ENCODE assay signal across 22 cellular contexts in the genomic region with DNA sequence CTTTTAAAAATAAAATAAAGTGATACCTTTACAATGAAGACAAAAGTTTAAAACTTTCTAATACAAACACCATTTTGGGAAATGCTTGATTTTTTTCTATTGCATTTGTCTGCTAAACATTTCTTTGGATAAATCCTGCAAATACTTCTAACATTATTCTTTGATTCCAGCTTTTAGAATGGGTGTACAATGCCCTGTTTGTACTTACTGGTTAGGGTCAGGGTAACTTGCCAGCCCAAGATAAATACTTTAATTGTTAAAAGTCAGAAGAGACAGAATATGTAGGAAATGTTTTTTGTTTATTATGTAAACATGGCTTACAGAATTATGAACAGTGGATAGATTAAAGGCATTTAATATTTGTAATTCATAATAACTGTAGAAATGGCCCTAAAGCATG.
"Had no signal": no experiment of that assay in that cellular context is flagged by ENCODE, and none has a peak within 500 bp of the region (broad histone marks: within the 10 kb centered on the region; RNA-seq: fewer than 3 reads in every experiment).

No MANE protein-coding gene starts in this region.

- FAIRE-seq: HepG2, RCC 7860 had no signal

- ATAC-seq: HepG2 had no signal

- DNase-seq: Karpas-422, KG1, MG63, NCI-H1092, NCI-H1105 treated with DMSO at 0.1 percent for 48 hours, NCI-H1417 treated with DMSO at 0.1 percent for 48 hours, NCI-H146, NCI-H1694 treated with DMSO at 0.1 percent for 48 hours, NCI-H2029, NCI-H2081 treated with DMSO at 0.1 percent for 48 hours, NCI-H2171, NCI-H226, NCI-H446, NCI-H510A, NCI-H524 treated with DMSO at 0.1 percent for 48 hours, NCI-H69, NCI-H774, Right ventricle myocardium superior, RPMI8226, SIG-M5 had no signal
